8 cellular contexts compared by ENCODE assay signal in the genomic region with DNA sequence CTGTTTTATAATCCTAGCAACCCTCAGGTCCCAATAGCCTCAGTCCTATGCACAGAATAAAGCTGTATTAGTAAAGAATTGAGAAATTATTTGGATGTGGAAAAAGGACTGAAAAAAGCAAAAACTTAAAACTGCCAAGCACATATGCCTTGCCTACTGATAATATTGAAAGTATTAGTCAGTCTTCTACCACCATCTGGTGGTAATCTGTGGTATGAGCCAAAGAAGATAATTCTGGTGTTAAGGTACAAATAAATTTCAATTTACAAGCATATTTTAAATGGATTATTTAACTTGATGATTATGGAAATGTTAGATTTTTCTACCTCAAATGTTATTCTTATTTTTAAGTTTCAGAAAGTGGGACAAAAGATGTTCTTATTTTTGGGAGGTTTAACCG.
A peak's percentile ranks its signal among the peaks of the same experiment; 100 is the strongest.
DNase-seq lines count a peak whose midpoint lies in the region; ATAC-seq and TF ChIP-seq lines count a peak whose summit lies in the region.

No MANE protein-coding gene starts in this region.

- intact Hi-C loops in spleen (cut with DNase I; ENCODE audit: low total_unique reads) = no loop called here

- WGBS in spleen, 5 donors = 90 to 95% (median 91%) methylated on average over 1 of the region's 1 CpG

- H3K4me1 Mint-ChIP-seq in T-cell (no peaks in the 10 kb centered on the region), immature natural killer cell (no peaks in the 10 kb centered on the region)

- H3K27ac ChIP-seq in spleen = no peak overlapping the region

- no peaks in the 10 kb centered on the region for H3K36me3 ChIP-seq in spleen

- H3K4me1 ChIP-seq in spleen = no peaks in the 10 kb centered on the region

- H3K9me3 ChIP-seq in spleen = no peaks in the 10 kb centered on the region

- H3K36me3 Mint-ChIP-seq in T-cell (no peaks in the 10 kb centered on the region), immature natural killer cell (no peaks in the 10 kb centered on the region)

- TF ChIP-seq RAD21 in Ishikawa (IDR thresholded peaks at IDR 0.05; ENCODE audit: low read depth) = peak; percentile 86

- CTCF ChIA-PET in T-cell (lab: Charles Lee) = no interaction called here

- H3K27me3 ChIP-seq in spleen (replicated peaks in 1 of 7) = no peaks in the 10 kb centered on the region

- peak in 8 of 11 experiments; percentile 17 to 57 (median 46) for TF ChIP-seq CTCF in spleen (IDR thresholded peaks at IDR 0.05 in 8 of 11, conservative IDR thresholded peaks at IDR 0.05 in 3 of 11)

- H3K4me3 Mint-ChIP-seq in T-cell (no peak overlapping the region), immature natural killer cell (no peak overlapping the region)

- DNase-seq in EL (peak; percentile 2), SK-N-DZ (ENCODE audit: low spot score) (peak; percentile 55), germinal center (ENCODE audit: low spot score) (peak; percentile 1), spleen (no peak), T-cell (no peak), immature natural killer cell (no peak)

- ATAC-seq in GM21515 (IDR thresholded peaks at IDR 0.05; ENCODE audit: unreplicated experiment) (peak; percentile 70), T-cell (replicated peaks in 1 of 4) (no peak)

- H3K27me3 Mint-ChIP-seq in T-cell (no peaks in the 10 kb centered on the region), immature natural killer cell (ENCODE audit: low read depth in 3 of 3) (no peaks in the 10 kb centered on the region)

- POLR2A ChIA-PET in T-cell (lab: Charles Lee) = no interaction called here

- no peak for TF ChIP-seq POLR2A in spleen (IDR thresholded peaks at IDR 0.05)

- no peak for TF ChIP-seq EP300 in Ishikawa (IDR thresholded peaks at IDR 0.05; ENCODE audit: borderline replicate concordance)

- H3K4me3 ChIP-seq in spleen = no peak overlapping the region

- H3K9me3 Mint-ChIP-seq in T-cell (no peaks in the 10 kb centered on the region), immature natural killer cell (peaks cover 4 to 17% (median 9%) of the 10 kb centered on the region in 6 donors)

- H3K27ac Mint-ChIP-seq in T-cell (no peak overlapping the region), immature natural killer cell (no peak overlapping the region)

TF ChIP-seq in Ishikawa, 13 proteins besides CTCF, POLR2A, EP300 and RAD21:
- TF ChIP-seq, protein P1, sequence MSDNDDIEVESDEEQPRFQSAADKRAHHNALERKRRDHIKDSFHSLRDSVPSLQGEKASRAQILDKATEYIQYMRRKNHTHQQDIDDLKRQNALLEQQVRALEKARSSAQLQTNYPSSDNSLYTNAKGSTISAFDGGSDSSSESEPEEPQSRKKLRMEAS (IDR thresholded peaks at IDR 0.05) = no peak
- TF ChIP-seq, protein P2, sequence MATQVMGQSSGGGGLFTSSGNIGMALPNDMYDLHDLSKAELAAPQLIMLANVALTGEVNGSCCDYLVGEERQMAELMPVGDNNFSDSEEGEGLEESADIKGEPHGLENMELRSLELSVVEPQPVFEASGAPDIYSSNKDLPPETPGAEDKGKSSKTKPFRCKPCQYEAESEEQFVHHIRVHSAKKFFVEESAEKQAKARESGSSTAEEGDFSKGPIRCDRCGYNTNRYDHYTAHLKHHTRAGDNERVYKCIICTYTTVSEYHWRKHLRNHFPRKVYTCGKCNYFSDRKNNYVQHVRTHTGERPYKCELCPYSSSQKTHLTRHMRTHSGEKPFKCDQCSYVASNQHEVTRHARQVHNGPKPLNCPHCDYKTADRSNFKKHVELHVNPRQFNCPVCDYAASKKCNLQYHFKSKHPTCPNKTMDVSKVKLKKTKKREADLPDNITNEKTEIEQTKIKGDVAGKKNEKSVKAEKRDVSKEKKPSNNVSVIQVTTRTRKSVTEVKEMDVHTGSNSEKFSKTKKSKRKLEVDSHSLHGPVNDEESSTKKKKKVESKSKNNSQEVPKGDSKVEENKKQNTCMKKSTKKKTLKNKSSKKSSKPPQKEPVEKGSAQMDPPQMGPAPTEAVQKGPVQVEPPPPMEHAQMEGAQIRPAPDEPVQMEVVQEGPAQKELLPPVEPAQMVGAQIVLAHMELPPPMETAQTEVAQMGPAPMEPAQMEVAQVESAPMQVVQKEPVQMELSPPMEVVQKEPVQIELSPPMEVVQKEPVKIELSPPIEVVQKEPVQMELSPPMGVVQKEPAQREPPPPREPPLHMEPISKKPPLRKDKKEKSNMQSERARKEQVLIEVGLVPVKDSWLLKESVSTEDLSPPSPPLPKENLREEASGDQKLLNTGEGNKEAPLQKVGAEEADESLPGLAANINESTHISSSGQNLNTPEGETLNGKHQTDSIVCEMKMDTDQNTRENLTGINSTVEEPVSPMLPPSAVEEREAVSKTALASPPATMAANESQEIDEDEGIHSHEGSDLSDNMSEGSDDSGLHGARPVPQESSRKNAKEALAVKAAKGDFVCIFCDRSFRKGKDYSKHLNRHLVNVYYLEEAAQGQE (IDR thresholded peaks at IDR 0.05; ENCODE audit: low read depth) = no peak
- TF ChIP-seq EGR1 (IDR thresholded peaks at IDR 0.05) = no peak
- no peak for TF ChIP-seq NFIC (IDR thresholded peaks at IDR 0.05)
- TF ChIP-seq TCF12 (IDR thresholded peaks at IDR 0.05; ENCODE audit: low read depth) = no peak
- TF ChIP-seq TAF1 (IDR thresholded peaks at IDR 0.05; ENCODE audit: low read depth) = no peak

Comparison
In these comparisons a context has a peak if more than half of its experiments do, and no peak if none do; other contexts are left out.
1. DNase-seq: peak in EL (single experiment), SK-N-DZ (single experiment) and germinal center (single experiment); none in spleen (single experiment), T-cell (0 of 34) and immature natural killer cell (0 of 3).